ENCODE assay signal across 8 cellular contexts in the genomic region with DNA sequence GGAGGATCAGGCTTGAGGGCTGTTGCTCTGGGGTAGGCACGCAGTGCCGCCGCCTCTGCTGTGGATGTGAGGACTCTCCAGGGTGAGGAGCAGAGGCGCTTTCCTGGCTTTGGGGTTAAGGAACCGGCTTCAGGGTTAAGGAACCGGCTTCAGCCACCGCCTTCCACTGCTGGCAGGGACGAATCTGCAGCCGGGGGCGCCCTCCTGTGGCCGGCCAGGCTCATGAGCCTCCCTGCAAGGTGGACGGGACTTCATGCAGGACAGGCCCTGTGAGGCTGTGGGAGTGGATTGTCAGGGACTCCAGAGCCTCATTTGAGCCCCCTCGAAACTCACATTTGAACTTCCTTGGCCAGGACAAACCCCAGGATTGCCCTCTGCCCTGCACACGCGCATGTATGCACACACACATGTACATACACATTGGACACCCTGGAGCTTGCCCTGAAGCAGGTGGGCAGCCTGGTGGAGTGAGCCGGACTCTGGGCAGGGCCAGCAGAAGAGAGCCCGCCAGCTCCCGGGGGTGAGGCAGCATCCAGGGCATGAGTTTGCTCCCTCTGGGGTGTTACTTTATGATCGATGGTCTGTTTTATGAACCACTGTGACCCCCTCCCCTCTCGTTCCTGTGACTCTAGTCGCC.
A peak's percentile ranks its signal among the peaks of the same experiment; 100 is the strongest.
DNase-seq lines count a peak whose midpoint lies in the region; ATAC-seq and TF ChIP-seq lines count a peak whose summit lies in the region.

No MANE protein-coding gene starts in this region.

- TF ChIP-seq CTCF in psoas muscle (IDR thresholded peaks at IDR 0.05) = peak; percentile 58

- CTCF ChIA-PET in activated CD8-positive, alpha-beta memory T cell treated with anti-CD3 and anti-CD28 coated beads, Interleukin-2, amount 10 ng/mL, durations not matched to agents 7 days and 5 days (lab: Charles Lee) = interaction anchor here (1.0 kb wide), 1 partner anchor 180 kb away, joined by 4 read pairs; no protein-coding TSS in a partner anchor

- H3K4me1 Mint-ChIP-seq in activated CD8-positive, alpha-beta memory T cell treated with anti-CD3 and anti-CD28 coated beads, Interleukin-2, amount 10 ng/mL, durations not matched to agents 7 days and 5 days = peaks cover 9% of the 10 kb centered on the region
- H3K4me1 Mint-ChIP-seq in immature natural killer cell = no peaks in the 10 kb centered on the region

- no peak overlapping the region for H3K4me3 ChIP-seq in psoas muscle

- H3K4me3 Mint-ChIP-seq in activated CD8-positive, alpha-beta memory T cell treated with anti-CD3 and anti-CD28 coated beads, Interleukin-2, amount 10 ng/mL, durations not matched to agents 7 days and 5 days = no peak overlapping the region
- no peak overlapping the region for H3K4me3 Mint-ChIP-seq in immature natural killer cell

- intact Hi-C loops in psoas muscle (cut with DNase I) = loop anchor here in 1 of 2 donors (2.0 to 5.0 kb wide), 2 partner anchors 154 to 180 kb away; no protein-coding TSS in a partner anchor

- peaks cover 7% of the 10 kb centered on the region for H3K27me3 Mint-ChIP-seq in activated CD8-positive, alpha-beta memory T cell treated with anti-CD3 and anti-CD28 coated beads, Interleukin-2, amount 10 ng/mL, durations not matched to agents 7 days and 5 days
- peaks cover 2 to 3% (median 2%) of the 10 kb centered on the region in 3 donors for H3K27me3 Mint-ChIP-seq in immature natural killer cell (ENCODE audit: low read depth in 3 of 3)

- ATAC-seq in GM21529 (IDR thresholded peaks at IDR 0.05; ENCODE audit: unreplicated experiment) (peak; percentile 48), psoas muscle (peak in 3 of 4 donors; percentile 56 to 62 (median 60))
- peak; percentile 49 for ATAC-seq in activated CD8-positive, alpha-beta memory T cell treated with anti-CD3 and anti-CD28 coated beads, Interleukin-2, amount 10 ng/mL, durations not matched to agents 7 days and 5 days

- H3K4me1 ChIP-seq in psoas muscle = peaks cover 11% of the 10 kb centered on the region

- no peaks in the 10 kb centered on the region for H3K9me3 Mint-ChIP-seq in activated CD8-positive, alpha-beta memory T cell treated with anti-CD3 and anti-CD28 coated beads, Interleukin-2, amount 10 ng/mL, durations not matched to agents 7 days and 5 days (ENCODE audit: low read depth)
- H3K9me3 Mint-ChIP-seq in immature natural killer cell = no peaks in the 10 kb centered on the region

- DNase-seq in NCI-H510A treated with DMSO at 0.1 percent for 48 hours (lab: John Stamatoyannopoulos, UW) (peak; percentile 20), NCI-H510A (lab: John Stamatoyannopoulos, UW) (no peak), MV-4-11 (lab: John Stamatoyannopoulos, UW) (peak; percentile 82), globus pallidus (ENCODE audit: low spot score) (peak; percentile 75), psoas muscle (peak; percentile 65 to 72), immature natural killer cell (no peak)
- peak; percentile 59 for DNase-seq in activated CD8-positive, alpha-beta memory T cell treated with anti-CD3 and anti-CD28 coated beads, Interleukin-2, amount 10 ng/mL, durations not matched to agents 7 days and 5 days

- no peaks in the 10 kb centered on the region for H3K36me3 ChIP-seq in psoas muscle (ENCODE audit: insufficient read depth in 1 of 2, low read depth in 1 of 2)

- no peak overlapping the region for H3K27ac ChIP-seq in psoas muscle

- H3K36me3 Mint-ChIP-seq in activated CD8-positive, alpha-beta memory T cell treated with anti-CD3 and anti-CD28 coated beads, Interleukin-2, amount 10 ng/mL, durations not matched to agents 7 days and 5 days = no peaks in the 10 kb centered on the region
- H3K36me3 Mint-ChIP-seq in immature natural killer cell = no peaks in the 10 kb centered on the region

- 24 to 28% (median 27%) methylated on average over 21 of the region's 21 CpGs for WGBS in psoas muscle, 3 donors

- H3K27ac Mint-ChIP-seq in activated CD8-positive, alpha-beta memory T cell treated with anti-CD3 and anti-CD28 coated beads, Interleukin-2, amount 10 ng/mL, durations not matched to agents 7 days and 5 days = no peak overlapping the region
- no peak overlapping the region for H3K27ac Mint-ChIP-seq in immature natural killer cell

- H3K27me3 ChIP-seq in psoas muscle (ENCODE audit: insufficient read depth in 3 of 3, low read length in 2 of 3) = peaks cover 0 to 73% (median 0%) of the 10 kb centered on the region in 3 donors

- H3K9me3 ChIP-seq in psoas muscle = no peaks in the 10 kb centered on the region

Comparison
In these comparisons a context has a peak if more than half of its experiments do, and no peak if none do; other contexts are left out.
1. DNase-seq: peak in NCI-H510A treated with DMSO at 0.1 percent for 48 hours (single experiment), MV-4-11 (single experiment), activated CD8-positive, alpha-beta memory T cell treated with anti-CD3 and anti-CD28 coated beads, Interleukin-2, amount 10 ng/mL, durations not matched to agents 7 days and 5 days (single experiment), globus pallidus (single experiment) and psoas muscle (2 of 2); none in NCI-H510A (single experiment) and immature natural killer cell (0 of 3).
2. Peak in every context shown above with its lines, with median percentiles within 50 percentile points of each other: ATAC-seq.